ENCODE assay signal across 21 cellular contexts in the genomic region with DNA sequence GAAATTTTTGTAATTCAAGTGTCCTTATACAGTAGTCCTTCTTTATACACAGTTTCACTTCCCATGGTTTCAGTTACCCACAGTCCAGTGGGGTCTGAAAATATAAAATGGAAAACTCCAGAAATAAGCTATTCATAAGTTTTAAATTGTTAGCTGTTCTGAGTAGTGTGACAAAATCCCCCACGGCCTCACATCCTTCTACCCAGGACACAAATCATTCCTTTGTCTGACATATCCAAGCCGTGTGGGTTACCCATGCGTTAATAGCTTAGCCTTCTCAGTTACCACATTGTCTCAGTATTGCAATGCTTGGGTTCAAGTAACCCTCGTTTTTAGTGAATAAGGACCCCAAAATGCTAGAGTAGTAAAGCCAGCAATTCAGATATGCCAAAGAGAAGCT.
"Had no signal": no experiment of that assay in that cellular context is flagged by ENCODE, and none has a peak within 500 bp of the region (broad histone marks: within the 10 kb centered on the region; RNA-seq: fewer than 3 reads in every experiment).

No MANE protein-coding gene starts in this region.

- ATAC-seq: effector memory CD8-positive, alpha-beta T cell; gastrocnemius medialis; left lobe of liver; mucosa of descending colon; psoas muscle; right cardiac atrium; stimulated activated effector memory CD8-positive, alpha-beta T cell treated with anti-CD3 and anti-CD28 coated beads, Interleukin-12 subunit alpha, Interleukin-12 subunit beta, amount 100 ng/mL, for 72 hours had no signal

- H3K4me3 ChIP-seq: coronary artery, gastrocnemius medialis, mucosa of descending colon, ovary, psoas muscle, sigmoid colon, stomach, thyroid gland had no signal

- H3K27ac ChIP-seq: coronary artery, gastrocnemius medialis, ovary, psoas muscle, sigmoid colon, stomach, thyroid gland had no signal

- H3K36me3 ChIP-seq: gastrocnemius medialis, ovary, sigmoid colon, stomach, thyroid gland had no signal

- H3K4me1 ChIP-seq: gastrocnemius medialis, psoas muscle, sigmoid colon, stomach, thyroid gland had no signal

- H3K27me3 ChIP-seq: gastrocnemius medialis, ovary, sigmoid colon, stomach, thyroid gland had no signal

- DNase-seq: effector memory CD8-positive, alpha-beta T cell; gastrocnemius medialis; head of caudate nucleus; mesenchymal stem cell; mucosa of descending colon; naive B cell; occipital lobe; ovary; posterior cingulate gyrus; psoas muscle; right cardiac atrium; sigmoid colon; stimulated activated CD4-positive, alpha-beta T cell treated with anti-CD3 and anti-CD28 coated beads, Interleukin-2, amount 100 ng/mL, for 24 hours; stimulated activated CD4-positive, alpha-beta T cell treated with anti-CD3 and anti-CD28 coated beads, Interleukin-4, amount 100 ng/mL, for 24 hours; stimulated activated naive CD4-positive, alpha-beta T cell treated with Interleukin-2 at 50 U/mL for 16 hours; stomach; thyroid gland; trophoblast cell had no signal

- H3K9me3 ChIP-seq: gastrocnemius medialis, ovary, psoas muscle, sigmoid colon, thyroid gland had no signal
